Comparison of ENCODE assay signal across 22 cellular contexts in genomic region chr22:26922804-26923203, GRCh38.
A peak's percentile ranks its signal among the peaks of the same experiment; 100 is the strongest.
DNase-seq lines count a peak whose midpoint lies in the region; ATAC-seq and TF ChIP-seq lines count a peak whose summit lies in the region.
"Had no signal": no experiment of that assay in that cellular context is flagged by ENCODE, and none has a peak within 500 bp of the region (broad histone marks: within the 10 kb centered on the region; RNA-seq: fewer than 3 reads in every experiment).

No MANE protein-coding gene starts in this region.

- no peak overlapping the region for H3K9ac ChIP-seq in mesendoderm (ENCODE audit: low read length)
- H3K9ac ChIP-seq: BLaER1 treated with 17β-estradiol and CSF1 and Interleukin-3, amounts not matched to agents 10 nM and 100 nM had no signal

- H3K79me2 ChIP-seq in mesendoderm (ENCODE audit: control insufficient read depth, insufficient read depth, low read length): no peaks in the 10 kb centered on the region

- no peak overlapping the region for H3K18ac ChIP-seq in mesendoderm (ENCODE audit: low read length)

- H3K4ac ChIP-seq in mesendoderm (ENCODE audit: low read depth, low read length): no peak overlapping the region

- H2BK5ac ChIP-seq in mesendoderm (ENCODE audit: low read length): no peak overlapping the region

- no CpG with 5 or more reads among the region's 5 CpGs for WGBS in mesendoderm (ENCODE audit: extremely low coverage, insufficient coverage, low lambda C conversion rate)

- DNase-seq in activated CD4-positive, alpha-beta T cell treated with anti-CD3 and anti-CD28 coated beads for 48 hours: peak; percentile 8
- no peak for DNase-seq in activated CD4-positive, alpha-beta T cell treated with anti-CD3 and anti-CD28 coated beads, Interleukin-2, amount 50 U/mL, for 4 hours
- DNase-seq in astrocyte of the hippocampus (ENCODE audit: low read depth, low spot score): peak; percentile 31
- peak; percentile 79 for DNase-seq in mesendoderm
- DNase-seq in Peyer's patch: no peak
- no peak for DNase-seq in GM03348 (ENCODE audit: low spot score)
- DNase-seq: foreskin fibroblast; HFFc6; Kasumi-1; left cardiac atrium; NCI-H1105; NCI-H2081 treated with DMSO at 0.1 percent for 48 hours; NCI-H510A treated with DMSO at 0.1 percent for 48 hours; SHP77; stimulated activated CD4-positive, alpha-beta T cell treated with anti-CD3 and anti-CD28 coated beads, Interleukin-2, amount 100 ng/mL, for 48 hours; WERI-Rb-1 had no signal

- H2BK120ac ChIP-seq in mesendoderm (ENCODE audit: low read depth, low read length): no peak overlapping the region

- no peak overlapping the region for H3K23ac ChIP-seq in mesendoderm (ENCODE audit: low read length)

- H3K4me2 ChIP-seq in mesendoderm (ENCODE audit: low read length): no peak overlapping the region
- H3K4me2 ChIP-seq: BLaER1 treated with 17β-estradiol and CSF1 and Interleukin-3, amounts not matched to agents 10 nM and 100 nM had no signal

- no peak overlapping the region for H3K4me3 ChIP-seq in HEK293 (ENCODE audit: low read depth, low read length)
- no peak overlapping the region for H3K4me3 ChIP-seq in mesendoderm (ENCODE audit: low read length)
- no peak overlapping the region for H3K4me3 ChIP-seq in Peyer's patch
- H3K4me3 ChIP-seq: BLaER1 treated with 17β-estradiol and CSF1 and Interleukin-3, amounts not matched to agents 10 nM and 100 nM; prostate gland; skin epidermis had no signal

- H4K8ac ChIP-seq in mesendoderm (ENCODE audit: low read depth, low read length): no peak overlapping the region

- H3K4me1 ChIP-seq in HEK293 (ENCODE audit: control insufficient read depth, insufficient read depth, low read length) (no peaks in the 10 kb centered on the region), mesendoderm (ENCODE audit: control insufficient read depth, low read depth, low read length) (peaks cover 5% of the 10 kb centered on the region), Peyer's patch (no peaks in the 10 kb centered on the region)
- H3K4me1 ChIP-seq: BLaER1 treated with 17β-estradiol and CSF1 and Interleukin-3, amounts not matched to agents 10 nM and 100 nM; prostate gland had no signal

- H3K79me1 ChIP-seq in mesendoderm (ENCODE audit: low read length): no peaks in the 10 kb centered on the region

- H3K27me3 ChIP-seq in mesendoderm (ENCODE audit: insufficient read depth, low read length, poor library complexity) (no peaks in the 10 kb centered on the region), Peyer's patch (no peaks in the 10 kb centered on the region)
- H3K27me3 ChIP-seq: BLaER1 treated with 17β-estradiol and CSF1 and Interleukin-3, amounts not matched to agents 10 nM and 100 nM had no signal

- no peak overlapping the region for H3K56ac ChIP-seq in mesendoderm (ENCODE audit: low read length)

- TF ChIP-seq POLR2A in Peyer's patch (IDR thresholded peaks at IDR 0.05): no peak

- no peak overlapping the region for H3K27ac ChIP-seq in HEK293 (ENCODE audit: extremely low read depth, low read depth, low read length)
- no peak overlapping the region for H3K27ac ChIP-seq in mesendoderm (ENCODE audit: low read depth, low read length)
- no peak overlapping the region for H3K27ac ChIP-seq in Peyer's patch
- H3K27ac ChIP-seq: BLaER1 treated with 17β-estradiol and CSF1 and Interleukin-3, amounts not matched to agents 10 nM and 100 nM; epithelial cell of prostate; prostate gland; skin epidermis; WERI-Rb-1 had no signal

- no peak overlapping the region for H2AK5ac ChIP-seq in mesendoderm (ENCODE audit: low read length)

- CTCF ChIA-PET in HEK293 (lab: Yijun Ruan, JAX): no interaction called here

- no peak overlapping the region for H2BK15ac ChIP-seq in mesendoderm (replicated peaks; ENCODE audit: low read depth)

- POLR2A ChIA-PET in HEK293 (lab: Yijun Ruan, JAX): no interaction called here

- no peak overlapping the region for H4K5ac ChIP-seq in mesendoderm (ENCODE audit: low read length)

- TF ChIP-seq CTCF in HEK293 (tag by site-specific recombination; IDR thresholded peaks at IDR 0.05) (no peak), Peyer's patch (IDR thresholded peaks at IDR 0.05) (no peak)

- no peaks in the 10 kb centered on the region for H3K9me3 ChIP-seq in HEK293 (ENCODE audit: control insufficient read depth, insufficient read depth, low read depth, low read length)
- no peaks in the 10 kb centered on the region for H3K9me3 ChIP-seq in Peyer's patch
- H3K9me3 ChIP-seq: BLaER1 treated with 17β-estradiol and CSF1 and Interleukin-3, amounts not matched to agents 10 nM and 100 nM; prostate gland had no signal

- ATAC-seq in HG03159 (IDR thresholded peaks at IDR 0.05; ENCODE audit: unreplicated experiment): no peak
- ATAC-seq: left cardiac atrium had no signal

- H3K36me3 ChIP-seq in HEK293 (ENCODE audit: control insufficient read depth in 2 of 2, insufficient read depth in 1 of 2, low read length in 2 of 2) (no peaks in the 10 kb centered on the region), mesendoderm (ENCODE audit: control insufficient read depth, insufficient read depth, low read length) (no peaks in the 10 kb centered on the region), Peyer's patch (no peaks in the 10 kb centered on the region)
- H3K36me3 ChIP-seq: BLaER1 treated with 17β-estradiol and CSF1 and Interleukin-3, amounts not matched to agents 10 nM and 100 nM; prostate gland; WERI-Rb-1 had no signal

TF ChIP-seq in HEK293, 187 proteins besides CTCF, POLR2A, EP300 and RAD21:
- TF ChIP-seq REST (tag by site-specific recombination; IDR thresholded peaks at IDR 0.05) (peak; percentile 94), ZNF843 (tag by site-specific recombination; IDR thresholded peaks at IDR 0.05) (no peak)

Comparison
In these comparisons a context has a peak if more than half of its experiments do, and no peak if none do; other contexts are left out.
1. DNase-seq: peak in activated CD4-positive, alpha-beta T cell treated with anti-CD3 and anti-CD28 coated beads for 48 hours (single experiment), astrocyte of the hippocampus (single experiment) and mesendoderm (single experiment); none in activated CD4-positive, alpha-beta T cell treated with anti-CD3 and anti-CD28 coated beads, Interleukin-2, amount 50 U/mL, for 4 hours (0 of 2), Peyer's patch (0 of 3) and GM03348 (single experiment).